Comparison of ENCODE assay signal across 1 cellular context in genomic region chr19:24033308-24033961, GRCh38.
A peak's percentile ranks its signal among the peaks of the same experiment; 100 is the strongest.
TF ChIP-seq lines count a peak whose summit lies in the region.

No MANE protein-coding gene starts in this region.

TF ChIP-seq in HepG2, 621 proteins besides CTCF, POLR2A, EP300 and RAD21 (continued from another document and continues in another):
- TF ChIP-seq, protein P1, sequence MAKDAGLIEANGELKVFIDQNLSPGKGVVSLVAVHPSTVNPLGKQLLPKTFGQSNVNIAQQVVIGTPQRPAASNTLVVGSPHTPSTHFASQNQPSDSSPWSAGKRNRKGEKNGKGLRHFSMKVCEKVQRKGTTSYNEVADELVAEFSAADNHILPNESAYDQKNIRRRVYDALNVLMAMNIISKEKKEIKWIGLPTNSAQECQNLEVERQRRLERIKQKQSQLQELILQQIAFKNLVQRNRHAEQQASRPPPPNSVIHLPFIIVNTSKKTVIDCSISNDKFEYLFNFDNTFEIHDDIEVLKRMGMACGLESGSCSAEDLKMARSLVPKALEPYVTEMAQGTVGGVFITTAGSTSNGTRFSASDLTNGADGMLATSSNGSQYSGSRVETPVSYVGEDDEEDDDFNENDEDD (CRISPR knock-in tag; IDR thresholded peaks at IDR 0.05; ENCODE audit: borderline replicate concordance): peak; percentile 69; the same call in 1 of the 2 replicates
- TF ChIP-seq ARNT2 (CRISPR knock-in tag; IDR thresholded peaks at IDR 0.05; ENCODE audit: low read depth): peak; percentile 56; the same call in 1 of the 2 replicates
- TF ChIP-seq ZNF768 (CRISPR knock-in tag; IDR thresholded peaks at IDR 0.05): peak; percentile 64; the same call in 1 of the 2 replicates
- TF ChIP-seq, protein P2, sequence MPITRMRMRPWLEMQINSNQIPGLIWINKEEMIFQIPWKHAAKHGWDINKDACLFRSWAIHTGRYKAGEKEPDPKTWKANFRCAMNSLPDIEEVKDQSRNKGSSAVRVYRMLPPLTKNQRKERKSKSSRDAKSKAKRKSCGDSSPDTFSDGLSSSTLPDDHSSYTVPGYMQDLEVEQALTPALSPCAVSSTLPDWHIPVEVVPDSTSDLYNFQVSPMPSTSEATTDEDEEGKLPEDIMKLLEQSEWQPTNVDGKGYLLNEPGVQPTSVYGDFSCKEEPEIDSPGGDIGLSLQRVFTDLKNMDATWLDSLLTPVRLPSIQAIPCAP (CRISPR knock-in tag; IDR thresholded peaks at IDR 0.05; ENCODE audit: low read depth): no peak
- peak; percentile 82; the same call in 1 of the 2 replicates for TF ChIP-seq ZNF543 (CRISPR knock-in tag; IDR thresholded peaks at IDR 0.05)
- TF ChIP-seq ATF7-NPFF (CRISPR knock-in tag; IDR thresholded peaks at IDR 0.05; ENCODE audit: low read depth): 0 out of 2 replicates have a peak, but pooled peaks have one; percentile 8
- TF ChIP-seq, protein P3, sequence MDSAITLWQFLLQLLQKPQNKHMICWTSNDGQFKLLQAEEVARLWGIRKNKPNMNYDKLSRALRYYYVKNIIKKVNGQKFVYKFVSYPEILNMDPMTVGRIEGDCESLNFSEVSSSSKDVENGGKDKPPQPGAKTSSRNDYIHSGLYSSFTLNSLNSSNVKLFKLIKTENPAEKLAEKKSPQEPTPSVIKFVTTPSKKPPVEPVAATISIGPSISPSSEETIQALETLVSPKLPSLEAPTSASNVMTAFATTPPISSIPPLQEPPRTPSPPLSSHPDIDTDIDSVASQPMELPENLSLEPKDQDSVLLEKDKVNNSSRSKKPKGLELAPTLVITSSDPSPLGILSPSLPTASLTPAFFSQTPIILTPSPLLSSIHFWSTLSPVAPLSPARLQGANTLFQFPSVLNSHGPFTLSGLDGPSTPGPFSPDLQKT (CRISPR knock-in tag; IDR thresholded peaks at IDR 0.05; ENCODE audit: borderline replicate concordance): no peak
- no peak for TF ChIP-seq ZNF331 (CRISPR knock-in tag; IDR thresholded peaks at IDR 0.05)
- no peak for TF ChIP-seq SRF (IDR thresholded peaks at IDR 0.05; ENCODE audit: low read depth, low read length)
- TF ChIP-seq RFXANK (CRISPR knock-in tag; IDR thresholded peaks at IDR 0.05): no peak
- TF ChIP-seq MLLT10 (CRISPR knock-in tag; IDR thresholded peaks at IDR 0.05): no peak
- TF ChIP-seq ZSCAN29 (CRISPR knock-in tag; conservative IDR thresholded peaks at IDR 0.05): no peak
- peak; percentile 20; the same call in 1 of the 2 replicates for TF ChIP-seq ZNF446 (CRISPR knock-in tag; IDR thresholded peaks at IDR 0.05)
- 0 out of 2 replicates have a peak, but pooled peaks have one; percentile 45 for TF ChIP-seq TMF1 (CRISPR knock-in tag; IDR thresholded peaks at IDR 0.05; ENCODE audit: low read depth)
- no peak for TF ChIP-seq MAFK (conservative IDR thresholded peaks at IDR 0.05 in 1 of 2, IDR thresholded peaks at IDR 0.05 in 1 of 2; ENCODE audit: low read length in 2 of 2)
- TF ChIP-seq MIER2 (CRISPR knock-in tag; IDR thresholded peaks at IDR 0.05): no peak
- no peak for TF ChIP-seq ZNF616 (CRISPR knock-in tag; IDR thresholded peaks at IDR 0.05; ENCODE audit: low read depth)
- TF ChIP-seq ZNF138 (CRISPR knock-in tag; IDR thresholded peaks at IDR 0.05; ENCODE audit: low read depth): no peak
- TF ChIP-seq NKX3-1 (CRISPR knock-in tag; IDR thresholded peaks at IDR 0.05): no peak
- TF ChIP-seq, protein P4, sequence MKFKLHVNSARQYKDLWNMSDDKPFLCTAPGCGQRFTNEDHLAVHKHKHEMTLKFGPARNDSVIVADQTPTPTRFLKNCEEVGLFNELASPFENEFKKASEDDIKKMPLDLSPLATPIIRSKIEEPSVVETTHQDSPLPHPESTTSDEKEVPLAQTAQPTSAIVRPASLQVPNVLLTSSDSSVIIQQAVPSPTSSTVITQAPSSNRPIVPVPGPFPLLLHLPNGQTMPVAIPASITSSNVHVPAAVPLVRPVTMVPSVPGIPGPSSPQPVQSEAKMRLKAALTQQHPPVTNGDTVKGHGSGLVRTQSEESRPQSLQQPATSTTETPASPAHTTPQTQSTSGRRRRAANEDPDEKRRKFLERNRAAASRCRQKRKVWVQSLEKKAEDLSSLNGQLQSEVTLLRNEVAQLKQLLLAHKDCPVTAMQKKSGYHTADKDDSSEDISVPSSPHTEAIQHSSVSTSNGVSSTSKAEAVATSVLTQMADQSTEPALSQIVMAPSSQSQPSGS (CRISPR knock-in tag; IDR thresholded peaks at IDR 0.05): 0 out of 2 replicates have a peak, but pooled peaks have one; percentile 20
- TF ChIP-seq CBX1 (IDR thresholded peaks at IDR 0.05; ENCODE audit: low read depth): peak; percentile 56
- TF ChIP-seq BCL3 (CRISPR knock-in tag; IDR thresholded peaks at IDR 0.05): 0 out of 2 replicates have a peak, but pooled peaks have one; percentile 65
- 0 out of 2 replicates have a peak, but pooled peaks have one; percentile 68 for TF ChIP-seq KMT2A (CRISPR knock-in tag; IDR thresholded peaks at IDR 0.05)
- TF ChIP-seq RARA (CRISPR knock-in tag; IDR thresholded peaks at IDR 0.05): no peak
- TF ChIP-seq, protein P5, sequence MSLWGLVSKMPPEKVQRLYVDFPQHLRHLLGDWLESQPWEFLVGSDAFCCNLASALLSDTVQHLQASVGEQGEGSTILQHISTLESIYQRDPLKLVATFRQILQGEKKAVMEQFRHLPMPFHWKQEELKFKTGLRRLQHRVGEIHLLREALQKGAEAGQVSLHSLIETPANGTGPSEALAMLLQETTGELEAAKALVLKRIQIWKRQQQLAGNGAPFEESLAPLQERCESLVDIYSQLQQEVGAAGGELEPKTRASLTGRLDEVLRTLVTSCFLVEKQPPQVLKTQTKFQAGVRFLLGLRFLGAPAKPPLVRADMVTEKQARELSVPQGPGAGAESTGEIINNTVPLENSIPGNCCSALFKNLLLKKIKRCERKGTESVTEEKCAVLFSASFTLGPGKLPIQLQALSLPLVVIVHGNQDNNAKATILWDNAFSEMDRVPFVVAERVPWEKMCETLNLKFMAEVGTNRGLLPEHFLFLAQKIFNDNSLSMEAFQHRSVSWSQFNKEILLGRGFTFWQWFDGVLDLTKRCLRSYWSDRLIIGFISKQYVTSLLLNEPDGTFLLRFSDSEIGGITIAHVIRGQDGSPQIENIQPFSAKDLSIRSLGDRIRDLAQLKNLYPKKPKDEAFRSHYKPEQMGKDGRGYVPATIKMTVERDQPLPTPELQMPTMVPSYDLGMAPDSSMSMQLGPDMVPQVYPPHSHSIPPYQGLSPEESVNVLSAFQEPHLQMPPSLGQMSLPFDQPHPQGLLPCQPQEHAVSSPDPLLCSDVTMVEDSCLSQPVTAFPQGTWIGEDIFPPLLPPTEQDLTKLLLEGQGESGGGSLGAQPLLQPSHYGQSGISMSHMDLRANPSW (CRISPR knock-in tag; IDR thresholded peaks at IDR 0.05; ENCODE audit: borderline replicate concordance): no peak
- peak; percentile 14; the same call in 1 of the 2 replicates for TF ChIP-seq ZNF614 (CRISPR knock-in tag; IDR thresholded peaks at IDR 0.05; ENCODE audit: borderline replicate concordance)
- TF ChIP-seq, protein P6, sequence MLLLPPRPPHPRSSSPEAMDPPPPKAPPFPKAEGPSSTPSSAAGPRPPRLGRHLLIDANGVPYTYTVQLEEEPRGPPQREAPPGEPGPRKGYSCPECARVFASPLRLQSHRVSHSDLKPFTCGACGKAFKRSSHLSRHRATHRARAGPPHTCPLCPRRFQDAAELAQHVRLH (CRISPR knock-in tag; IDR thresholded peaks at IDR 0.05; ENCODE audit: borderline replicate concordance, low read depth): peak; percentile 19; the same call in 1 of the 2 replicates
- TF ChIP-seq ZNF484 (CRISPR knock-in tag; IDR thresholded peaks at IDR 0.05; ENCODE audit: borderline replicate concordance, low read depth): no peak
- peak; percentile 84 for TF ChIP-seq TAF1 (CRISPR knock-in tag; IDR thresholded peaks at IDR 0.05)
- no peak for TF ChIP-seq SRSF9 (IDR thresholded peaks at IDR 0.05; ENCODE audit: borderline replicate concordance, insufficient read depth, low read depth, low read length, poor library complexity, severe bottlenecking)
- no peak; the same call in 1 of the 2 replicates for TF ChIP-seq HDAC2 (CRISPR knock-in tag; IDR thresholded peaks at IDR 0.05)
- TF ChIP-seq TARDBP (CRISPR knock-in tag; IDR thresholded peaks at IDR 0.05): peak; percentile 27; the same call in 1 of the 2 replicates
- peak; percentile 78 for TF ChIP-seq RBM39 (IDR thresholded peaks at IDR 0.05; ENCODE audit: low read depth, low read length, poor library complexity, severe bottlenecking)
- TF ChIP-seq, protein P7, sequence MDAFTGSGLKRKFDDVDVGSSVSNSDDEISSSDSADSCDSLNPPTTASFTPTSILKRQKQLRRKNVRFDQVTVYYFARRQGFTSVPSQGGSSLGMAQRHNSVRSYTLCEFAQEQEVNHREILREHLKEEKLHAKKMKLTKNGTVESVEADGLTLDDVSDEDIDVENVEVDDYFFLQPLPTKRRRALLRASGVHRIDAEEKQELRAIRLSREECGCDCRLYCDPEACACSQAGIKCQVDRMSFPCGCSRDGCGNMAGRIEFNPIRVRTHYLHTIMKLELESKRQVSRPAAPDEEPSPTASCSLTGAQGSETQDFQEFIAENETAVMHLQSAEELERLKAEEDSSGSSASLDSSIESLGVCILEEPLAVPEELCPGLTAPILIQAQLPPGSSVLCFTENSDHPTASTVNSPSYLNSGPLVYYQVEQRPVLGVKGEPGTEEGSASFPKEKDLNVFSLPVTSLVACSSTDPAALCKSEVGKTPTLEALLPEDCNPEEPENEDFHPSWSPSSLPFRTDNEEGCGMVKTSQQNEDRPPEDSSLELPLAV (CRISPR knock-in tag; conservative IDR thresholded peaks at IDR 0.05; ENCODE audit: low read depth): no peak
- no peak for TF ChIP-seq XBP1 (CRISPR knock-in tag; IDR thresholded peaks at IDR 0.05)
- no peak for TF ChIP-seq ZNF337 (CRISPR knock-in tag; IDR thresholded peaks at IDR 0.05; ENCODE audit: borderline replicate concordance, low read depth)
- TF ChIP-seq MYNN (CRISPR knock-in tag; IDR thresholded peaks at IDR 0.05; ENCODE audit: low read depth): no peak
- 0 out of 2 replicates have a peak, but pooled peaks have one; percentile 57 for TF ChIP-seq RFX5 (IDR thresholded peaks at IDR 0.05; ENCODE audit: low read depth, low read length)
- TF ChIP-seq ZFX (CRISPR knock-in tag; IDR thresholded peaks at IDR 0.05; ENCODE audit: low read depth): peak; percentile 91
- TF ChIP-seq DR1 (CRISPR knock-in tag; IDR thresholded peaks at IDR 0.05): peak; percentile 39; the same call in 1 of the 2 replicates
- TF ChIP-seq ZNF790 (CRISPR knock-in tag; IDR thresholded peaks at IDR 0.05; ENCODE audit: borderline replicate concordance): no peak
- TF ChIP-seq HOXA3 (CRISPR knock-in tag; IDR thresholded peaks at IDR 0.05): peak; percentile 81
- TF ChIP-seq GATAD1 (CRISPR knock-in tag; IDR thresholded peaks at IDR 0.05): peak; percentile 40; the same call in 1 of the 2 replicates
- no peak for TF ChIP-seq TEAD3 (CRISPR knock-in tag; optimal IDR thresholded peaks at IDR 0.05; ENCODE audit: borderline replicate concordance)
- TF ChIP-seq RAD51 (IDR thresholded peaks at IDR 0.05; ENCODE audit: borderline replicate concordance): no peak
- peak; percentile 44; the same call in 1 of the 2 replicates for TF ChIP-seq ZNF317 (CRISPR knock-in tag; IDR thresholded peaks at IDR 0.05)
- TF ChIP-seq ZKSCAN1 (IDR thresholded peaks at IDR 0.05; ENCODE audit: low read length): no peak
- peak; percentile 65 for TF ChIP-seq SP2 (CRISPR knock-in tag; IDR thresholded peaks at IDR 0.05)
- no peak for TF ChIP-seq PAXIP1 (CRISPR knock-in tag; conservative IDR thresholded peaks at IDR 0.05)
- TF ChIP-seq ELF1 (CRISPR knock-in tag; IDR thresholded peaks at IDR 0.05): peak; percentile 62
- peak; percentile 22; the same call in 1 of the 2 replicates for TF ChIP-seq ZNF121 (CRISPR knock-in tag; IDR thresholded peaks at IDR 0.05)
- no peak for TF ChIP-seq EED (CRISPR knock-in tag; IDR thresholded peaks at IDR 0.05)
- no peak for TF ChIP-seq BHLHE40 (IDR thresholded peaks at IDR 0.05; ENCODE audit: low read length)
- 0 out of 2 replicates have a peak, but pooled peaks have one; percentile 26 for TF ChIP-seq CAMTA2 (CRISPR knock-in tag; IDR thresholded peaks at IDR 0.05; ENCODE audit: borderline replicate concordance)
- TF ChIP-seq ARNT (IDR thresholded peaks at IDR 0.05): no peak
- TF ChIP-seq NFIC (IDR thresholded peaks at IDR 0.05; ENCODE audit: low read length): no peak
- TF ChIP-seq ZNF256 (CRISPR knock-in tag; conservative IDR thresholded peaks at IDR 0.05): no peak; the same call in 1 of the 2 replicates
- TF ChIP-seq SATB2 (CRISPR knock-in tag; IDR thresholded peaks at IDR 0.05): no peak
- no peak for TF ChIP-seq JUN (CRISPR knock-in tag; IDR thresholded peaks at IDR 0.05)
- TF ChIP-seq NR2C2 (CRISPR knock-in tag; IDR thresholded peaks at IDR 0.05; ENCODE audit: borderline replicate concordance): no peak
- no peak; the same call in 1 of the 2 replicates for TF ChIP-seq TBX2 (CRISPR knock-in tag; IDR thresholded peaks at IDR 0.05; ENCODE audit: borderline replicate concordance)
- TF ChIP-seq ZNF564 (CRISPR knock-in tag; IDR thresholded peaks at IDR 0.05): no peak
- TF ChIP-seq ZBTB21 (CRISPR knock-in tag; IDR thresholded peaks at IDR 0.05): no peak
- peak; percentile 36; the same call in 1 of the 2 replicates for TF ChIP-seq ZBTB38 (CRISPR knock-in tag; IDR thresholded peaks at IDR 0.05)
- no peak for TF ChIP-seq RCOR2 (CRISPR knock-in tag; IDR thresholded peaks at IDR 0.05)
